11 cellular contexts compared by ENCODE assay signal in genomic region chr11:96114178-96115070, GRCh38.
DNase-seq lines count a peak whose midpoint lies in the region; ATAC-seq and FAIRE-seq lines count a peak whose summit lies in the region.
"Had no signal": no experiment of that assay in that cellular context is flagged by ENCODE, and none has a peak within 500 bp of the region (broad histone marks: within the 10 kb centered on the region; RNA-seq: fewer than 3 reads in every experiment).

No MANE protein-coding gene starts in this region.

- peaks cover 0 to 3% of the 10 kb centered on the region in 2 donors for H3K4me1 ChIP-seq in small intestine (ENCODE audit: control insufficient read depth in 2 of 2, insufficient read depth in 1 of 2, low read depth in 1 of 2, low read length in 1 of 2)

- no peak for FAIRE-seq in small intestine (lab: Jason Lieb, UNC)

- ATAC-seq in HG02884 (IDR thresholded peaks at IDR 0.05; ENCODE audit: unreplicated experiment) (peak; percentile 44), HG03175 (IDR thresholded peaks at IDR 0.05; ENCODE audit: unreplicated experiment) (no peak)

- peak; percentile 20 for DNase-seq in NCI-H345 (lab: John Stamatoyannopoulos, UW)
- no peak for DNase-seq in NCI-H345 treated with DMSO at 0.1 percent for 48 hours (lab: John Stamatoyannopoulos, UW; ENCODE audit: unreplicated experiment)
- DNase-seq in cerebellar cortex (ENCODE audit: low spot score), result peak; percentile 37
- peak; percentile 57 for DNase-seq in small intestine
- DNase-seq in SK-N-DZ (ENCODE audit: low spot score), result no peak
- no peak for DNase-seq in nucleus accumbens (lab: John Stamatoyannopoulos, UW)
- DNase-seq: NCI-H1092 treated with DMSO at 0.1 percent for 48 hours, SIG-M5 had no signal

- H3K9me3 ChIP-seq in small intestine (ENCODE audit: control insufficient read depth, low read depth), result no peaks in the 10 kb centered on the region

- no peaks in the 10 kb centered on the region for H3K36me3 ChIP-seq in small intestine (ENCODE audit: control insufficient read depth in 2 of 2, insufficient read depth in 2 of 2, low read length in 2 of 2)
- H3K36me3 ChIP-seq: cardiac muscle cell had no signal

- peak overlapping the region in 1 of 2 donors; percentile 20 for H3K27ac ChIP-seq in small intestine (ENCODE audit: low read depth in 1 of 2, low read length in 1 of 2)
- H3K27ac ChIP-seq: cardiac muscle cell had no signal

- H3K4me3 ChIP-seq in small intestine (ENCODE audit: low read depth in 1 of 2, low read length in 2 of 2), result no peak overlapping the region
- H3K4me3 ChIP-seq: cardiac muscle cell had no signal

- 36 to 62% (median 51%) methylated on average over 5 of the region's 5 CpGs for WGBS in small intestine, 3 donors

- H3K27me3 ChIP-seq in small intestine (ENCODE audit: control insufficient read depth in 2 of 2, insufficient read depth in 2 of 2, low read length in 2 of 2), result no peaks in the 10 kb centered on the region
- H3K27me3 ChIP-seq: cardiac muscle cell had no signal

Comparison
In these comparisons a context has a peak if more than half of its experiments do, and no peak if none do; other contexts are left out.
1. DNase-seq: peak in NCI-H345 (single experiment), cerebellar cortex (single experiment) and small intestine (single experiment); none in NCI-H345 treated with DMSO at 0.1 percent for 48 hours (single experiment), SK-N-DZ (single experiment) and nucleus accumbens (0 of 56).